Comparison of ENCODE assay signal across 17 cellular contexts in the genomic region with DNA sequence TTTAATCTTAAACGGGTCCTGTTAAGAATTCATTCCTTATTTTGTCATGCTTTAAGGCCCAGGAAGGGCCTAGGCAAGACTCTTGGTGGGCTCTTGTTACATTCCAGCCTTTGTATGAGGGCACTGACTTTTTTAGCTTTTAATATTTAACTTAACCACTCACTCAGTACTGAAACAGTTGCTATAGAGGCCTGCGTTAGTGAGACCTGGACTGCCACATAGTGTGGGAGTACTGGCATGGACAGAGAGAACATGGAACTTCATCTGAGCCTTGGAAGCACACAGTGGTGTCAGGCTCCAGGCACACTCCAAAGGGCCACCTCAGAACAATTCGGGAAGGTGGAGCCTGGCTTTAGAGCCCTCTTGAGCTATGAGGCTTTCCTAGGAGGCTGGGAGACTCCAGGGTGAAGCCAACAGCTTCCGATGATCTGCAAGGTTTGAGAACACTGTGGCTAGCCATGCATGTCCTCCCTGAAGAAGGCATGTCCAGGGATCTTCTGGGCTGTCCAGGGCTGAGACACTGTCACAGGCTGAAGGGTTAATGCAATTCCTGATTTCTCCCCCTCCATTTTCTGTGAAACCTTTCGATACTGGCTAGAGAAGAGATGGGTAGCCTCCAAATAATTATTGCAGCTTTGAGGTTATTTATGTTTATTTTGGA.
A peak's percentile ranks its signal among the peaks of the same experiment; 100 is the strongest.
DNase-seq lines count a peak whose midpoint lies in the region; ATAC-seq, FAIRE-seq and TF ChIP-seq lines count a peak whose summit lies in the region.
"Had no signal": no experiment of that assay in that cellular context is flagged by ENCODE, and none has a peak within 500 bp of the region (broad histone marks: within the 10 kb centered on the region; RNA-seq: fewer than 3 reads in every experiment).

No MANE protein-coding gene starts in this region.

- DNase-seq in H1 (ENCODE audit: low read depth in 1 of 2, low spot score in 2 of 2) (no peak), right lobe of liver (no peak), upper lobe of right lung (no peak), OCI-M2 (lab: John Stamatoyannopoulos, UW; ENCODE audit: unreplicated experiment) (no peak), NCI-H69 (lab: John Stamatoyannopoulos, UW) (no peak), D721Med (ENCODE audit: insufficient read length, low spot score) (no peak)
- no peak for DNase-seq in stimulated activated CD4-positive, alpha-beta T cell treated with anti-CD3 and anti-CD28 coated beads, Interleukin-4, amount 100 ng/mL, for 24 hours
- DNase-seq: BE2C; CD4-positive, alpha-beta memory T cell; DND-41; GDM1; KBM-7; NCI-H1048; NCI-H146; NCI-H2227 treated with DMSO at 0.1 percent for 48 hours had no signal

- no peak for TF ChIP-seq EP300 in H1 (IDR thresholded peaks at IDR 0.05; ENCODE audit: borderline replicate concordance in 1 of 2, low read depth in 2 of 2, low read length in 2 of 2)

- no peak overlapping the region for H3K23ac ChIP-seq in H1 (ENCODE audit: insufficient read length)

- intact Hi-C loops in right lobe of liver (cut with DNase I) = no loop called here
- intact Hi-C loops in upper lobe of right lung (cut with DNase I) = no loop called here

- H2AFZ ChIP-seq in H1 (ENCODE audit: low read length) = no peak overlapping the region

- H3K4me2 ChIP-seq in H1 (ENCODE audit: insufficient read depth in 1 of 2, low read depth in 2 of 2, low read length in 2 of 2) = no peak overlapping the region

- H3K36me3 ChIP-seq in H1 (ENCODE audit: control insufficient read depth in 2 of 4, insufficient read depth in 4 of 4, low read length in 3 of 4) (no peaks in the 10 kb centered on the region), right lobe of liver (no peaks in the 10 kb centered on the region), upper lobe of right lung (no peaks in the 10 kb centered on the region)
- H3K36me3 ChIP-seq: BE2C had no signal

- H2BK15ac ChIP-seq in H1 (ENCODE audit: low read length) = no peak overlapping the region

- H2BK5ac ChIP-seq in H1 (ENCODE audit: low read depth, low read length) = no peak overlapping the region

- H3K4me1 ChIP-seq in H1 (replicated peaks in 1 of 4; ENCODE audit: control insufficient read depth in 3 of 4, insufficient read depth in 4 of 4, low read length in 3 of 4) = no peaks in the 10 kb centered on the region
- peaks cover 0 to 48% (median 5%) of the 10 kb centered on the region in 4 donors for H3K4me1 ChIP-seq in right lobe of liver
- H3K4me1 ChIP-seq in upper lobe of right lung = no peaks in the 10 kb centered on the region
- H3K4me1 ChIP-seq: BE2C had no signal

- H3K79me2 ChIP-seq in H1 (ENCODE audit: control insufficient read depth in 1 of 2, insufficient read depth in 2 of 2, low read length in 2 of 2) = no peaks in the 10 kb centered on the region

- no peak overlapping the region for H2BK120ac ChIP-seq in H1 (replicated peaks; ENCODE audit: low read depth, low read length)

- H3K4me3 ChIP-seq in H1 (ENCODE audit: extremely low read depth in 1 of 4, insufficient read depth in 2 of 4, low read depth in 3 of 4, low read length in 4 of 4) (no peak overlapping the region), right lobe of liver (no peak overlapping the region), upper lobe of right lung (no peak overlapping the region)

- TF ChIP-seq POLR2A in H1 (IDR thresholded peaks at IDR 0.05; ENCODE audit: control extremely low read depth in 1 of 2, low read depth in 2 of 2, low read length in 2 of 2) (no peak), right lobe of liver (IDR thresholded peaks at IDR 0.05) (no peak)

- CTCF ChIA-PET in H1 (lab: Charles Lee; ENCODE audit: partially characterized antibody) = interaction anchor here (1.1 kb wide), 1 partner anchor 235 kb away, joined by 3 read pairs; no protein-coding TSS in a partner anchor

- no peak overlapping the region for H3K4ac ChIP-seq in H1 (replicated peaks; ENCODE audit: insufficient read length, low read depth, low read length)

- POLR2A ChIA-PET in H1 (lab: Charles Lee; ENCODE audit: partially characterized antibody) = interaction anchor here (0.6 kb wide), 1 partner anchor 161 kb away, joined by 3 read pairs; no protein-coding TSS in a partner anchor

- no peaks in the 10 kb centered on the region for H3K79me1 ChIP-seq in H1 (ENCODE audit: low read depth, low read length)

- no peak for TF ChIP-seq RAD21 in H1 (IDR thresholded peaks at IDR 0.05 in 1 of 2, conservative IDR thresholded peaks at IDR 0.05 in 1 of 2; ENCODE audit: low read depth in 2 of 2, low read length in 2 of 2)

- no peak overlapping the region for H4K91ac ChIP-seq in H1 (replicated peaks; ENCODE audit: insufficient read length, low read length)

- 87% methylated on average over 5 of the region's 5 CpGs; no CpG with 5 or more reads in 1 of the 2 experiments for WGBS in H1 (ENCODE audit: extremely low coverage in 1 of 2, insufficient coverage in 1 of 2, insufficient read length in 1 of 2, insufficient replicate concordance in 2 of 2, low coverage in 1 of 2, low lambda C conversion rate in 2 of 2, missing lambda C conversion rate in 1 of 2), 2 experiments
- 44% methylated on average over 3 of the region's 5 CpGs for whole genome bisulfite sequencing in right lobe of liver (ENCODE audit: insufficient coverage, low coverage, low lambda C conversion rate, missing lambda C conversion rate)

- H3K9ac ChIP-seq in H1 (replicated peaks in 1 of 4; ENCODE audit: extremely low read depth in 1 of 4, low read depth in 3 of 4, low read length in 3 of 4) = no peak overlapping the region

- no peaks in the 10 kb centered on the region for H3K23me2 ChIP-seq in H1 (ENCODE audit: low read depth, low read length)

- H4K20me1 ChIP-seq in H1 (replicated peaks in 1 of 2; ENCODE audit: control insufficient read depth in 1 of 2, insufficient read depth in 2 of 2, low read length in 2 of 2) = peaks cover 0 to 2% of the 10 kb centered on the region in 2 experiments

- no peak overlapping the region for H3K14ac ChIP-seq in H1 (ENCODE audit: insufficient read length)

- H2AK5ac ChIP-seq in H1 (ENCODE audit: low read depth, low read length) = no peak overlapping the region

- H3K27ac ChIP-seq in H1 (ENCODE audit: low read depth, low read length) (no peak overlapping the region), right lobe of liver (peak overlapping the region in 2 of 3 donors; percentile 34 to 71), upper lobe of right lung (no peak overlapping the region)

- no peak overlapping the region for H2BK20ac ChIP-seq in H1 (ENCODE audit: low read length)

- H4K8ac ChIP-seq in H1 (ENCODE audit: extremely low read depth, insufficient read depth, low read length) = 0 out of 2 replicates have a peak overlapping the region, but pooled peaks have one; percentile 57

- H2BK12ac ChIP-seq in H1 (ENCODE audit: low read depth, low read length) = no peak overlapping the region

- TF ChIP-seq CTCF in H1 (IDR thresholded peaks at IDR 0.05; ENCODE audit: control extremely low read depth in 1 of 3, insufficient read depth in 1 of 3, low read depth in 1 of 3, low read length in 3 of 3) (no peak), right lobe of liver (IDR thresholded peaks at IDR 0.05) (no peak), upper lobe of right lung (IDR thresholded peaks at IDR 0.05) (no peak), D721Med (IDR thresholded peaks at IDR 0.05; ENCODE audit: insufficient read depth, missing control alignments) (no peak)

- no peak overlapping the region for H4K5ac ChIP-seq in H1 (ENCODE audit: insufficient read length, low read depth, low read length)

- H3K56ac ChIP-seq in H1 (replicated peaks; ENCODE audit: insufficient read length, low read depth, low read length) = no peak overlapping the region

- no peaks in the 10 kb centered on the region for H3K27me3 ChIP-seq in H1 (replicated peaks in 1 of 4; ENCODE audit: control insufficient read depth in 3 of 4, extremely low read depth in 1 of 4, insufficient read depth in 3 of 4, low read length in 3 of 4)
- no peaks in the 10 kb centered on the region for H3K27me3 ChIP-seq in right lobe of liver
- no peaks in the 10 kb centered on the region for H3K27me3 ChIP-seq in upper lobe of right lung
- H3K27me3 ChIP-seq: BE2C had no signal

- FAIRE-seq in H1 (lab: Jason Lieb, UNC) (no peak), D721Med (lab: Jason Lieb, UNC) (no peak)

- no peak overlapping the region for H3K18ac ChIP-seq in H1 (ENCODE audit: extremely low read depth, low read length)

- ATAC-seq in GM19468 (IDR thresholded peaks at IDR 0.05; ENCODE audit: extremely low read depth, unreplicated experiment) (peak; percentile 26), right lobe of liver (peak; percentile 11 to 49 (median 26)), upper lobe of right lung (peak; percentile 33)
- ATAC-seq: Right ventricle myocardium inferior had no signal

- no peaks in the 10 kb centered on the region for H3K9me3 ChIP-seq in H1 (ENCODE audit: insufficient read depth in 2 of 2, low read depth in 1 of 2, low read length in 1 of 2)
- no peaks in the 10 kb centered on the region for H3K9me3 ChIP-seq in right lobe of liver
- no peaks in the 10 kb centered on the region for H3K9me3 ChIP-seq in upper lobe of right lung
- H3K9me3 ChIP-seq: BE2C had no signal

TF ChIP-seq in H1, 55 proteins besides CTCF, POLR2A, EP300 and RAD21 (continues in another document):
- TF ChIP-seq PHF8 (conservative IDR thresholded peaks at IDR 0.05; ENCODE audit: low read depth, low read length) = no peak
- no peak for TF ChIP-seq CHD1 (IDR thresholded peaks at IDR 0.05; ENCODE audit: low read depth, low read length)
- TF ChIP-seq HDAC2 (IDR thresholded peaks at IDR 0.05; ENCODE audit: borderline replicate concordance in 1 of 2, low read depth in 2 of 2, low read length in 2 of 2) = no peak
- no peak for TF ChIP-seq GABPA (IDR thresholded peaks at IDR 0.05; ENCODE audit: borderline replicate concordance, insufficient read depth, low read length)
- TF ChIP-seq POLR2AphosphoS5 (IDR thresholded peaks at IDR 0.05; ENCODE audit: low read depth, low read length) = no peak
- TF ChIP-seq, protein P1, sequence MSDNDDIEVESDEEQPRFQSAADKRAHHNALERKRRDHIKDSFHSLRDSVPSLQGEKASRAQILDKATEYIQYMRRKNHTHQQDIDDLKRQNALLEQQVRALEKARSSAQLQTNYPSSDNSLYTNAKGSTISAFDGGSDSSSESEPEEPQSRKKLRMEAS (IDR thresholded peaks at IDR 0.05) = no peak
- no peak for TF ChIP-seq SUZ12 (IDR thresholded peaks at IDR 0.05; ENCODE audit: low read length)
- TF ChIP-seq CREB1 (IDR thresholded peaks at IDR 0.05) = no peak
- TF ChIP-seq SP1 (IDR thresholded peaks at IDR 0.05; ENCODE audit: low read depth, low read length) = no peak
- TF ChIP-seq KDM5A (IDR thresholded peaks at IDR 0.05; ENCODE audit: low read length) = no peak
- no peak for TF ChIP-seq GTF2F1 (IDR thresholded peaks at IDR 0.05; ENCODE audit: borderline replicate concordance, low read depth, low read length)

Comparison
In these comparisons a context has a peak if more than half of its experiments do, and no peak if none do; other contexts are left out.
1. H3K27ac ChIP-seq: peak in right lobe of liver (2 of 3); none in H1 (single experiment) and upper lobe of right lung (single experiment).
2. Peak in every context shown above with its lines, with median percentiles within 50 percentile points of each other: ATAC-seq.